Comparison of ENCODE assay signal across 1 cellular context in genomic region chr5:71586052-71586940, GRCh38.
TF ChIP-seq lines count a peak whose summit lies in the region.

No MANE protein-coding gene starts in this region.

TF ChIP-seq in K562, 482 proteins besides CTCF, POLR2A, EP300 and RAD21 (continued from another document and continues in another):
- TF ChIP-seq ZBTB11 (CRISPR knock-in tag; IDR thresholded peaks at IDR 0.05) (peak in 1 of 3 experiments; percentile 61; a peak in 2 of 6 replicates), ZBTB49 (CRISPR knock-in tag; IDR thresholded peaks at IDR 0.05; ENCODE audit: borderline replicate concordance) (no peak), ZNF23 (CRISPR knock-in tag; IDR thresholded peaks at IDR 0.05) (no peak), SREBF2 (CRISPR knock-in tag; IDR thresholded peaks at IDR 0.05) (no peak), ZFX (CRISPR knock-in tag; IDR thresholded peaks at IDR 0.05) (0 out of 2 replicates have a peak, but pooled peaks have one; percentile 30), ZNF253 (CRISPR knock-in tag; conservative IDR thresholded peaks at IDR 0.05) (no peak), XRCC5 (IDR thresholded peaks at IDR 0.05; ENCODE audit: low read depth, low read length) (0 out of 2 replicates have a peak, but pooled peaks have one; percentile 4), CHCHD3 (CRISPR knock-in tag; IDR thresholded peaks at IDR 0.05) (no peak), ZNF224 (CRISPR knock-in tag; IDR thresholded peaks at IDR 0.05) (no peak), ESRRA (IDR thresholded peaks at IDR 0.05; ENCODE audit: borderline replicate concordance, low read depth) (no peak), ZNF134 (CRISPR knock-in tag; conservative IDR thresholded peaks at IDR 0.05) (no peak), PURB (CRISPR knock-in tag; IDR thresholded peaks at IDR 0.05; ENCODE audit: low read depth) (no peak), FOXM1 (IDR thresholded peaks at IDR 0.05; ENCODE audit: low read depth) (peak; percentile 70), FOXM1 (CRISPR knock-in tag; IDR thresholded peaks at IDR 0.05; ENCODE audit: low read depth) (no peak), NR1H2 (CRISPR knock-in tag; IDR thresholded peaks at IDR 0.05) (no peak), STAG1 (CRISPR knock-in tag; IDR thresholded peaks at IDR 0.05; ENCODE audit: borderline replicate concordance) (no peak), TRIM24 (IDR thresholded peaks at IDR 0.05) (no peak; a peak in 1 of 4 replicates), PKNOX1 (IDR thresholded peaks at IDR 0.05) (peak; percentile 38; the same call in 1 of the 2 replicates), ZNF197 (CRISPR knock-in tag; IDR thresholded peaks at IDR 0.05; ENCODE audit: low read depth) (no peak), SIN3B (IDR thresholded peaks at IDR 0.05; ENCODE audit: low read depth) (0 out of 2 replicates have a peak, but pooled peaks have one; percentile 13)
- TF ChIP-seq, protein P1, sequence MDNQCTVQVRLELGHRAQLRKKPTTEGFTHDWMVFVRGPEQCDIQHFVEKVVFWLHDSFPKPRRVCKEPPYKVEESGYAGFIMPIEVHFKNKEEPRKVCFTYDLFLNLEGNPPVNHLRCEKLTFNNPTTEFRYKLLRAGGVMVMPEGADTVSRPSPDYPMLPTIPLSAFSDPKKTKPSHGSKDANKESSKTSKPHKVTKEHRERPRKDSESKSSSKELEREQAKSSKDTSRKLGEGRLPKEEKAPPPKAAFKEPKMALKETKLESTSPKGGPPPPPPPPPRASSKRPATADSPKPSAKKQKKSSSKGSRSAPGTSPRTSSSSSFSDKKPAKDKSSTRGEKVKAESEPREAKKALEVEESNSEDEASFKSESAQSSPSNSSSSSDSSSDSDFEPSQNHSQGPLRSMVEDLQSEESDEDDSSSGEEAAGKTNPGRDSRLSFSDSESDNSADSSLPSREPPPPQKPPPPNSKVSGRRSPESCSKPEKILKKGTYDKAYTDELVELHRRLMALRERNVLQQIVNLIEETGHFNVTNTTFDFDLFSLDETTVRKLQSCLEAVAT (IDR thresholded peaks at IDR 0.05), result peak in 1 of 2 experiments; percentile 88; a peak in 2 of 4 replicates
- TF ChIP-seq, protein P2, sequence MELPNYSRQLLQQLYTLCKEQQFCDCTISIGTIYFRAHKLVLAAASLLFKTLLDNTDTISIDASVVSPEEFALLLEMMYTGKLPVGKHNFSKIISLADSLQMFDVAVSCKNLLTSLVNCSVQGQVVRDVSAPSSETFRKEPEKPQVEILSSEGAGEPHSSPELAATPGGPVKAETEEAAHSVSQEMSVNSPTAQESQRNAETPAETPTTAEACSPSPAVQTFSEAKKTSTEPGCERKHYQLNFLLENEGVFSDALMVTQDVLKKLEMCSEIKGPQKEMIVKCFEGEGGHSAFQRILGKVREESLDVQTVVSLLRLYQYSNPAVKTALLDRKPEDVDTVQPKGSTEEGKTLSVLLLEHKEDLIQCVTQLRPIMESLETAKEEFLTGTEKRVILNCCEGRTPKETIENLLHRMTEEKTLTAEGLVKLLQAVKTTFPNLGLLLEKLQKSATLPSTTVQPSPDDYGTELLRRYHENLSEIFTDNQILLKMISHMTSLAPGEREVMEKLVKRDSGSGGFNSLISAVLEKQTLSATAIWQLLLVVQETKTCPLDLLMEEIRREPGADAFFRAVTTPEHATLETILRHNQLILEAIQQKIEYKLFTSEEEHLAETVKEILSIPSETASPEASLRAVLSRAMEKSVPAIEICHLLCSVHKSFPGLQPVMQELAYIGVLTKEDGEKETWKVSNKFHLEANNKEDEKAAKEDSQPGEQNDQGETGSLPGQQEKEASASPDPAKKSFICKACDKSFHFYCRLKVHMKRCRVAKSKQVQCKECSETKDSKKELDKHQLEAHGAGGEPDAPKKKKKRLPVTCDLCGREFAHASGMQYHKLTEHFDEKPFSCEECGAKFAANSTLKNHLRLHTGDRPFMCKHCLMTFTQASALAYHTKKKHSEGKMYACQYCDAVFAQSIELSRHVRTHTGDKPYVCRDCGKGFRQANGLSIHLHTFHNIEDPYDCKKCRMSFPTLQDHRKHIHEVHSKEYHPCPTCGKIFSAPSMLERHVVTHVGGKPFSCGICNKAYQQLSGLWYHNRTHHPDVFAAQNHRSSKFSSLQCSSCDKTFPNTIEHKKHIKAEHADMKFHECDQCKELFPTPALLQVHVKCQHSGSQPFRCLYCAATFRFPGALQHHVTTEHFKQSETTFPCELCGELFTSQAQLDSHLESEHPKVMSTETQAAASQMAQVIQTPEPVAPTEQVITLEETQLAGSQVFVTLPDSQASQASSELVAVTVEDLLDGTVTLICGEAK (IDR thresholded peaks at IDR 0.05), result peak; percentile 52; the same call in 1 of the 2 replicates
- TF ChIP-seq, protein P2 (CRISPR knock-in tag; IDR thresholded peaks at IDR 0.05), result no peak
- TF ChIP-seq, protein P3, sequence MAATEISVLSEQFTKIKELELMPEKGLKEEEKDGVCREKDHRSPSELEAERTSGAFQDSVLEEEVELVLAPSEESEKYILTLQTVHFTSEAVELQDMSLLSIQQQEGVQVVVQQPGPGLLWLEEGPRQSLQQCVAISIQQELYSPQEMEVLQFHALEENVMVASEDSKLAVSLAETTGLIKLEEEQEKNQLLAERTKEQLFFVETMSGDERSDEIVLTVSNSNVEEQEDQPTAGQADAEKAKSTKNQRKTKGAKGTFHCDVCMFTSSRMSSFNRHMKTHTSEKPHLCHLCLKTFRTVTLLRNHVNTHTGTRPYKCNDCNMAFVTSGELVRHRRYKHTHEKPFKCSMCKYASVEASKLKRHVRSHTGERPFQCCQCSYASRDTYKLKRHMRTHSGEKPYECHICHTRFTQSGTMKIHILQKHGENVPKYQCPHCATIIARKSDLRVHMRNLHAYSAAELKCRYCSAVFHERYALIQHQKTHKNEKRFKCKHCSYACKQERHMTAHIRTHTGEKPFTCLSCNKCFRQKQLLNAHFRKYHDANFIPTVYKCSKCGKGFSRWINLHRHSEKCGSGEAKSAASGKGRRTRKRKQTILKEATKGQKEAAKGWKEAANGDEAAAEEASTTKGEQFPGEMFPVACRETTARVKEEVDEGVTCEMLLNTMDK (IDR thresholded peaks at IDR 0.05; ENCODE audit: borderline replicate concordance, insufficient read depth, low read depth, low read length, poor library complexity, severe bottlenecking), result no peak
- TF ChIP-seq, protein P4, sequence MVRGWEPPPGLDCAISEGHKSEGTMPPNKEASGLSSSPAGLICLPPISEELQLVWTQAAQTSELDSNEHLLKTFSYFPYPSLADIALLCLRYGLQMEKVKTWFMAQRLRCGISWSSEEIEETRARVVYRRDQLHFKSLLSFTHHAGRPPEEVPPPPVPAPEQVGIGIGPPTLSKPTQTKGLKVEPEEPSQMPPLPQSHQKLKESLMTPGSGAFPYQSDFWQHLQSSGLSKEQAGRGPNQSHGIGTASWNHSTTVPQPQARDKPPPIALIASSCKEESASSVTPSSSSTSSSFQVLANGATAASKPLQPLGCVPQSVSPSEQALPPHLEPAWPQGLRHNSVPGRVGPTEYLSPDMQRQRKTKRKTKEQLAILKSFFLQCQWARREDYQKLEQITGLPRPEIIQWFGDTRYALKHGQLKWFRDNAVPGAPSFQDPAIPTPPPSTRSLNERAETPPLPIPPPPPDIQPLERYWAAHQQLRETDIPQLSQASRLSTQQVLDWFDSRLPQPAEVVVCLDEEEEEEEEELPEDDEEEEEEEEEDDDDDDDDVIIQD (CRISPR knock-in tag; IDR thresholded peaks at IDR 0.05), result no peak
- TF ChIP-seq, protein P5, sequence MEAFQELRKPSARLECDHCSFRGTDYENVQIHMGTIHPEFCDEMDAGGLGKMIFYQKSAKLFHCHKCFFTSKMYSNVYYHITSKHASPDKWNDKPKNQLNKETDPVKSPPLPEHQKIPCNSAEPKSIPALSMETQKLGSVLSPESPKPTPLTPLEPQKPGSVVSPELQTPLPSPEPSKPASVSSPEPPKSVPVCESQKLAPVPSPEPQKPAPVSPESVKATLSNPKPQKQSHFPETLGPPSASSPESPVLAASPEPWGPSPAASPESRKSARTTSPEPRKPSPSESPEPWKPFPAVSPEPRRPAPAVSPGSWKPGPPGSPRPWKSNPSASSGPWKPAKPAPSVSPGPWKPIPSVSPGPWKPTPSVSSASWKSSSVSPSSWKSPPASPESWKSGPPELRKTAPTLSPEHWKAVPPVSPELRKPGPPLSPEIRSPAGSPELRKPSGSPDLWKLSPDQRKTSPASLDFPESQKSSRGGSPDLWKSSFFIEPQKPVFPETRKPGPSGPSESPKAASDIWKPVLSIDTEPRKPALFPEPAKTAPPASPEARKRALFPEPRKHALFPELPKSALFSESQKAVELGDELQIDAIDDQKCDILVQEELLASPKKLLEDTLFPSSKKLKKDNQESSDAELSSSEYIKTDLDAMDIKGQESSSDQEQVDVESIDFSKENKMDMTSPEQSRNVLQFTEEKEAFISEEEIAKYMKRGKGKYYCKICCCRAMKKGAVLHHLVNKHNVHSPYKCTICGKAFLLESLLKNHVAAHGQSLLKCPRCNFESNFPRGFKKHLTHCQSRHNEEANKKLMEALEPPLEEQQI (IDR thresholded peaks at IDR 0.05), result no peak
- TF ChIP-seq, protein P6, sequence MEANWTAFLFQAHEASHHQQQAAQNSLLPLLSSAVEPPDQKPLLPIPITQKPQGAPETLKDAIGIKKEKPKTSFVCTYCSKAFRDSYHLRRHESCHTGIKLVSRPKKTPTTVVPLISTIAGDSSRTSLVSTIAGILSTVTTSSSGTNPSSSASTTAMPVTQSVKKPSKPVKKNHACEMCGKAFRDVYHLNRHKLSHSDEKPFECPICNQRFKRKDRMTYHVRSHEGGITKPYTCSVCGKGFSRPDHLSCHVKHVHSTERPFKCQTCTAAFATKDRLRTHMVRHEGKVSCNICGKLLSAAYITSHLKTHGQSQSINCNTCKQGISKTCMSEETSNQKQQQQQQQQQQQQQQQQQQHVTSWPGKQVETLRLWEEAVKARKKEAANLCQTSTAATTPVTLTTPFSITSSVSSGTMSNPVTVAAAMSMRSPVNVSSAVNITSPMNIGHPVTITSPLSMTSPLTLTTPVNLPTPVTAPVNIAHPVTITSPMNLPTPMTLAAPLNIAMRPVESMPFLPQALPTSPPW (CRISPR knock-in tag; IDR thresholded peaks at IDR 0.05), result peak; percentile 40; the same call in 1 of the 2 replicates
